In the genomic region with DNA sequence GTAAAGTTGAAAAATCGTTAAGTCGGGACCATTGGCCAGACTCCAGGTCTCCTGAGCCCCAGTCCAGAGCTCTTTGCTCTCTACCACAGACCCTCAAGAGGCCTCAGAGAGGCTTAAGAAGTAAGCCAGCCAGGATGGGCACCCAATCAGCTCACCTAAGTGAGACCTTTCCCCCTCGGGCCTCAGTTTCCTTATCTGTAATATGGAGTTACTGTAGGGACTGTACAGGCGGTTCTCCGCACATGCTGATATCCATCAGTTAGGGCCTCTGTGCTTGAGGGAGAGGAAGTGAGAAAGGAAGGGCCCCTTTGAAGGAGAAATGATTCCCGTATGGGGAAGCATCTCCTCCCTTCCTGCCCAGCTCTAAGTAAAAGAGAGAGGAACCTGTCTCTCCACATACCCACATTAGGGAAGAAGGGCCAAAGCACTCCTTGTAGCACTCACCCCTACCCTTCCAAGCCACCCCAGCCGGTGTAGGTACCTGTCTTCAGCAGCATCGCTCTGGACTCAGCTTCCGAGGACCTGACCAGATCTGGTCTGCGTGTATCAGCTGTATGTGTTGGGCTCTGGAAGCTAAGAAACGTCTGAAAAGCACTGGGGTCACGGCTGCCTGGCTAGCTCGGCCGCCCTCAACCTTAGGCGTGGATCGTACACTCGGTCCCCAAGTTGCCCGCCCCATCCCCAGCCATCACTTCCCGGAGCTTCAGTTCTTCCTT, we compare ENCODE assay signal across 8 cellular contexts. TPM values are rescaled to one million over a fixed set of nuclear protein-coding genes. Genes with fewer than 3 reads are reported as not detected.
DNase-seq lines count a peak whose midpoint lies in the region; ATAC-seq and TF ChIP-seq lines count a peak whose summit lies in the region.

No MANE protein-coding gene starts in this region.

- H3F3A ChIP-seq in SK-N-SH (replicated peaks; ENCODE audit: insufficient read depth): no peaks in the 10 kb centered on the region
- H3F3A ChIP-seq in neural cell (ENCODE audit: insufficient read depth, low read length, poor library complexity, severe bottlenecking): no peaks in the 10 kb centered on the region

- TF ChIP-seq RAD21 in SK-N-SH (IDR thresholded peaks at IDR 0.05; ENCODE audit: low read length): no peak
- no peak for TF ChIP-seq RAD21 in neural cell (conservative IDR thresholded peaks at IDR 0.05)

- H3K79me2 ChIP-seq in SK-N-SH (ENCODE audit: insufficient read depth) (no peaks in the 10 kb centered on the region), neural cell (replicated peaks; ENCODE audit: insufficient read depth, low read length) (no peaks in the 10 kb centered on the region)

- TF ChIP-seq POLR2A in esophagus muscularis mucosa (IDR thresholded peaks at IDR 0.05; ENCODE audit: low read depth): no peak

- H3K4me2 ChIP-seq in SK-N-SH: peak overlapping the region; percentile 82
- H3K4me2 ChIP-seq in neural cell (ENCODE audit: low read length): peak overlapping the region; percentile 32

- 63% methylated on average over 7 of the region's 19 CpGs for WGBS in SK-N-SH (ENCODE audit: low lambda C conversion rate)
- 13% methylated on average over 14 of the region's 19 CpGs for WGBS in esophagus muscularis mucosa

- H3K27ac ChIP-seq in SK-N-SH (ENCODE audit: low read depth in 2 of 2, low read length in 1 of 2) (peak overlapping the region; percentile 35 to 53), esophagus muscularis mucosa (replicated peaks in 1 of 4) (peak overlapping the region; percentile 92 to 95 (median 92)), neural cell (ENCODE audit: low read length) (peak overlapping the region; percentile 70)

- intact Hi-C loops in esophagus muscularis mucosa (cut with DNase I): no loop called here

- no peaks in the 10 kb centered on the region for H3K9me2 ChIP-seq in SK-N-SH
- H3K9me2 ChIP-seq in neural cell (ENCODE audit: insufficient read depth, low read length): no peaks in the 10 kb centered on the region

- POLR2A ChIA-PET in HEK293T (lab: Yijun Ruan, JAX): interaction anchor here (0.7 to 3.5 kb wide), 9 partner anchors 9 to 123 kb away, joined by 3 to 53 read pairs (median 5); a partner anchor contains a TSS
- POLR2A ChIA-PET in SK-N-SH (lab: Yijun Ruan, JAX): no interaction called here

- H3K9me3 ChIP-seq in SK-N-SH (no peaks in the 10 kb centered on the region), esophagus muscularis mucosa (no peaks in the 10 kb centered on the region), neural cell (ENCODE audit: low read length) (no peaks in the 10 kb centered on the region)

- H3K36me3 ChIP-seq in SK-N-SH (replicated peaks in 1 of 2; ENCODE audit: control insufficient read depth in 1 of 2, insufficient read depth in 2 of 2, low read length in 1 of 2) (no peaks in the 10 kb centered on the region), esophagus muscularis mucosa (peaks cover 26 to 36% (median 34%) of the 10 kb centered on the region in 4 donors), neural cell (ENCODE audit: insufficient read depth, low read length) (no peaks in the 10 kb centered on the region)

- H3K27me3 ChIP-seq in SK-N-SH (ENCODE audit: insufficient read depth) (no peaks in the 10 kb centered on the region), esophagus muscularis mucosa (no peaks in the 10 kb centered on the region), neural cell (ENCODE audit: insufficient read depth, low read depth, low read length) (no peaks in the 10 kb centered on the region)

- TF ChIP-seq CTCF in SK-N-SH (IDR thresholded peaks at IDR 0.05): no peak
- TF ChIP-seq CTCF in esophagus muscularis mucosa (IDR thresholded peaks at IDR 0.05): no peak
- no peak for TF ChIP-seq CTCF in neural cell (IDR thresholded peaks at IDR 0.05; ENCODE audit: poor library complexity, severe bottlenecking)

- ATAC-seq in HG03039 (IDR thresholded peaks at IDR 0.05; ENCODE audit: unreplicated experiment): no peak

- TF ChIP-seq EP300 in SK-N-SH (IDR thresholded peaks at IDR 0.05; ENCODE audit: borderline replicate concordance in 1 of 2, low read depth in 1 of 2, low read length in 1 of 2) (no peak), esophagus muscularis mucosa (IDR thresholded peaks at IDR 0.05) (no peak), neural cell (conservative IDR thresholded peaks at IDR 0.05; ENCODE audit: poor library complexity, severe bottlenecking) (no peak)

- peak overlapping the region; percentile 60 for H3K9ac ChIP-seq in SK-N-SH
- H3K9ac ChIP-seq in neural cell (ENCODE audit: low read length): peak overlapping the region; percentile 68

- H2AFZ ChIP-seq in SK-N-SH (ENCODE audit: low read depth) (peak overlapping the region; percentile 70; the same call in 1 of the 2 replicates), neural cell (ENCODE audit: low read depth, low read length) (peak overlapping the region; percentile 62)

- peak overlapping the region; percentile 53 to 60 for H3K4me3 ChIP-seq in SK-N-SH (ENCODE audit: low read depth in 2 of 2, low read length in 1 of 2)
- H3K4me3 ChIP-seq in esophagus muscularis mucosa: peak overlapping the region; percentile 65 to 92 (median 77)
- peak overlapping the region; percentile 70 for H3K4me3 ChIP-seq in neural cell (ENCODE audit: low read length)

- H3K4me1 ChIP-seq in SK-N-SH (ENCODE audit: control insufficient read depth in 1 of 2, insufficient read depth in 2 of 2, low read depth in 1 of 2, low read length in 1 of 2) (peaks cover 8% of the 10 kb centered on the region in 2 experiments; a peak in 2 of 4 replicates), esophagus muscularis mucosa (peaks cover 36 to 59% (median 50%) of the 10 kb centered on the region in 4 donors)

- CTCF ChIA-PET in HEK293T (lab: Yijun Ruan, JAX): interaction anchor here (1.0 kb wide), 1 partner anchor 21 kb away, joined by 3 read pairs; a partner anchor contains a TSS
- CTCF ChIA-PET in SK-N-SH (lab: Yijun Ruan, JAX): interaction anchor here (0.8 kb wide), 1 partner anchor 20 kb away, joined by 3 read pairs; a partner anchor contains a TSS

- DNase-seq in EL (peak; percentile 31), HEK293T (ENCODE audit: extremely low spot score) (peak; percentile 16), SK-N-SH (no peak), esophagus muscularis mucosa (ENCODE audit: extremely low spot score) (no peak), NCI-H1417 (lab: John Stamatoyannopoulos, UW) (no peak), NCI-H1417 treated with DMSO at 0.1 percent for 48 hours (lab: John Stamatoyannopoulos, UW) (no peak)

- no peaks in the 10 kb centered on the region for H4K20me1 ChIP-seq in SK-N-SH (ENCODE audit: insufficient read depth)
- H4K20me1 ChIP-seq in neural cell (ENCODE audit: insufficient read depth): no peaks in the 10 kb centered on the region

TF ChIP-seq in HEK293T, 16 proteins besides CTCF, POLR2A, EP300 and RAD21 (continues in another document):
- no peak for TF ChIP-seq ELF4 (IDR thresholded peaks at IDR 0.05)
- no peak for TF ChIP-seq NFRKB (IDR thresholded peaks at IDR 0.05)
- TF ChIP-seq FOXK2 (IDR thresholded peaks at IDR 0.05): no peak
- TF ChIP-seq SUZ12 (IDR thresholded peaks at IDR 0.05): no peak
- no peak for TF ChIP-seq HDGF (IDR thresholded peaks at IDR 0.05; ENCODE audit: borderline replicate concordance)
- TF ChIP-seq FOXA1 (IDR thresholded peaks at IDR 0.05): no peak
- no peak for TF ChIP-seq ARNT (IDR thresholded peaks at IDR 0.05)
- TF ChIP-seq CTBP1 (IDR thresholded peaks at IDR 0.05; ENCODE audit: borderline replicate concordance): no peak
- TF ChIP-seq TARDBP (IDR thresholded peaks at IDR 0.05): no peak

TF ChIP-seq in neural cell, 6 proteins besides CTCF, POLR2A, EP300 and RAD21:
- TF ChIP-seq TAF1 (IDR thresholded peaks at IDR 0.05; ENCODE audit: low read depth): no peak
- no peak for TF ChIP-seq EZH2 (IDR thresholded peaks at IDR 0.05; ENCODE audit: borderline replicate concordance, insufficient read depth, low read length, poor library complexity, severe bottlenecking)
- TF ChIP-seq MXI1 (conservative IDR thresholded peaks at IDR 0.05; ENCODE audit: poor library complexity, severe bottlenecking): no peak
- no peak for TF ChIP-seq SMC3 (conservative IDR thresholded peaks at IDR 0.05; ENCODE audit: poor library complexity)

RNA-seq across cellular contexts. Expression of a gene that starts 0.7 kb away (rescaled TPM):
- polyA plus RNA-seq in SK-N-SH (2012; rRNA removed): 15.4 and 16.8 TPM in 2 replicates
- 8.2 and 11.0 TPM in 2 replicates for polyA plus RNA-seq in SK-N-SH (2012; cell fraction: cytosol; rRNA removed)
- 11.2 and 14.8 TPM in 2 replicates for polyA plus RNA-seq in SK-N-SH (2012; cell fraction: nucleus; rRNA removed)
- total RNA-seq in esophagus muscularis mucosa: 10 to 100 TPM; 26.2 to 40.9 (median 33.7) TPM
- 8.8 and 11.4 TPM in 2 replicates for polyA plus RNA-seq in neural cell
- polyA minus RNA-seq in neural cell: 11.3 and 13.4 TPM in 2 replicates

RNA-seq across cellular contexts. Expression of a gene that starts 4.1 kb away (rescaled TPM):
- polyA plus RNA-seq in SK-N-SH (2012; rRNA removed) (0.05 and 0.18 TPM in 2 replicates), neural cell (0.22 and 0.42 TPM in 2 replicates)
- polyA plus RNA-seq in SK-N-SH (2012; cell fraction: cytosol; rRNA removed): 0.05 and 0.07 TPM in 2 replicates
- 0.29 and 0.30 TPM in 2 replicates for polyA plus RNA-seq in SK-N-SH (2012; cell fraction: nucleus; rRNA removed)
- total RNA-seq in esophagus muscularis mucosa: 10 to 100 TPM; 16.6 to 34.6 (median 25.4) TPM
- polyA minus RNA-seq in neural cell: not detected in 2 replicates

RNA-seq across cellular contexts. Expression of a gene that starts 9.5 kb away (rescaled TPM):
- polyA plus RNA-seq in SK-N-SH (2012; rRNA removed) (23.4 and 29.8 TPM in 2 replicates), neural cell (42.8 and 44.0 TPM in 2 replicates)
- polyA plus RNA-seq in SK-N-SH (2012; cell fraction: cytosol; rRNA removed): 24.0 and 26.8 TPM in 2 replicates
- 8.9 and 9.6 TPM in 2 replicates for polyA plus RNA-seq in SK-N-SH (2012; cell fraction: nucleus; rRNA removed)
- 10 to 100 TPM; 18.9 to 32.7 (median 22.1) TPM for total RNA-seq in esophagus muscularis mucosa
- 16.3 and 23.5 TPM in 2 replicates for polyA minus RNA-seq in neural cell

RNA-seq across cellular contexts. Expression of a gene that starts 20.6 kb away (rescaled TPM):
- polyA plus RNA-seq in SK-N-SH (2012; rRNA removed): 37.8 and 42.0 TPM in 2 replicates
- 48.5 and 52.2 TPM in 2 replicates for polyA plus RNA-seq in SK-N-SH (2012; cell fraction: cytosol; rRNA removed)
- 12.8 and 13.7 TPM in 2 replicates for polyA plus RNA-seq in SK-N-SH (2012; cell fraction: nucleus; rRNA removed)
- 10 to 100 TPM; 54.0 to 90.9 (median 75.8) TPM for total RNA-seq in esophagus muscularis mucosa
- polyA plus RNA-seq in neural cell: 225 and 273 TPM in 2 replicates
- polyA minus RNA-seq in neural cell: 85.5 and 93.9 TPM in 2 replicates

Comparison
In these comparisons a context has a peak if more than half of its experiments do, and no peak if none do; other contexts are left out.
1. DNase-seq: peak in EL (single experiment) and HEK293T (single experiment); none in SK-N-SH (single experiment), esophagus muscularis mucosa (single experiment), NCI-H1417 (0 of 3) and NCI-H1417 treated with DMSO at 0.1 percent for 48 hours (single experiment).
2. Peak in every context shown above with its lines, with median percentiles within 50 percentile points of each other: H3K27ac ChIP-seq and H3K4me3 ChIP-seq.